ENCODE assay signal across 13 cellular contexts in the genomic region with DNA sequence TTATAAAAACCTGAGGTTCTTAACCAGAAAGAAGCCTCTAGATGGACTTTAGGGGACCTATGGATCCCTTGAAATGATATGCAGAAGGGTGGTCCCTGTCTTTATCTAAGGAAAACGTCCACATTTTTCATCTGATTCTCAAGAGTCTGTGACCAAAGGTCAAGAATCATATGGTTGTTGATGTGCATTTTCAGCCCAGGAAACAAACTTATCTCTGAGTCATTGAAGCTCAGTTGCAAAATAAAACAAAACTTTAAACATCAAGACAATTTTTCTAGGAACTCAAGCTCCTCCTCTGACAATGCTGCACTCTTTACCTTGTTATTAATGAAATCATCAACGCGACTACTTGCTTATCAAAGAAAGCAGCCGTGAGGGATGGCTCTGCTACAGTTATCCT.
"Had no signal": no experiment of that assay in that cellular context is flagged by ENCODE, and none has a peak within 500 bp of the region (broad histone marks: within the 10 kb centered on the region; RNA-seq: fewer than 3 reads in every experiment).

No MANE protein-coding gene starts in this region.

- DNase-seq: activated CD4-positive, alpha-beta T cell treated with anti-CD3 and anti-CD28 coated beads, Interleukin-2, amount 10 ng/mL, durations not matched to agents 7 days and 5 days; activated naive CD4-positive, alpha-beta T cell treated with Interleukin-2 at 50 U/mL for 16 hours; activated T-cell treated with anti-CD3 and anti-CD28 coated beads for 4 hours; heart left ventricle; immature natural killer cell; right lobe of liver; stimulated activated naive CD8-positive, alpha-beta T cell treated with anti-CD3 and anti-CD28 coated beads, Interleukin-15, amount 100 ng/mL, for 72 hours; T-helper 2 cell had no signal

- H3K9me3 Mint-ChIP-seq: activated CD4-positive, alpha-beta T cell treated with anti-CD3 and anti-CD28 coated beads, Interleukin-2, amount 10 ng/mL, durations not matched to agents 7 days and 5 days; activated T-helper 17 cell treated with anti-CD3 and anti-CD28 coated beads, Interleukin-2, amount 50 U/mL, for 72 hours; immature natural killer cell; neural crest cell; stimulated activated naive CD8-positive, alpha-beta T cell treated with anti-CD3 and anti-CD28 coated beads, Interleukin-15, amount 100 ng/mL, for 72 hours; type B pancreatic cell had no signal

- H3K4me3 Mint-ChIP-seq: activated CD4-positive, alpha-beta T cell treated with anti-CD3 and anti-CD28 coated beads, Interleukin-2, amount 10 ng/mL, durations not matched to agents 7 days and 5 days; activated T-helper 17 cell treated with anti-CD3 and anti-CD28 coated beads, Interleukin-2, amount 50 U/mL, for 72 hours; immature natural killer cell; neural crest cell; stimulated activated naive CD8-positive, alpha-beta T cell treated with anti-CD3 and anti-CD28 coated beads, Interleukin-15, amount 100 ng/mL, for 72 hours; type B pancreatic cell had no signal

- H3K4me1 ChIP-seq: ascending aorta, right lobe of liver had no signal

- H3K27me3 Mint-ChIP-seq: activated CD4-positive, alpha-beta T cell treated with anti-CD3 and anti-CD28 coated beads, Interleukin-2, amount 10 ng/mL, durations not matched to agents 7 days and 5 days; activated T-helper 17 cell treated with anti-CD3 and anti-CD28 coated beads, Interleukin-2, amount 50 U/mL, for 72 hours; type B pancreatic cell had no signal

- H3K36me3 ChIP-seq: ascending aorta, cardiac muscle cell, heart left ventricle, right lobe of liver had no signal

- ATAC-seq: activated T-helper 17 cell treated with anti-CD3 and anti-CD28 coated beads, Interleukin-2, amount 50 U/mL, for 72 hours; heart left ventricle; stimulated activated naive CD8-positive, alpha-beta T cell treated with anti-CD3 and anti-CD28 coated beads, Interleukin-15, amount 100 ng/mL, for 72 hours had no signal

- H3K4me3 ChIP-seq: ascending aorta, cardiac muscle cell, heart left ventricle, right lobe of liver had no signal

- H3K27me3 ChIP-seq: ascending aorta, cardiac muscle cell, heart left ventricle, right lobe of liver had no signal

- H3K9me3 ChIP-seq: ascending aorta, heart left ventricle, right lobe of liver had no signal

- H3K27ac Mint-ChIP-seq: activated CD4-positive, alpha-beta T cell treated with anti-CD3 and anti-CD28 coated beads, Interleukin-2, amount 10 ng/mL, durations not matched to agents 7 days and 5 days; activated T-helper 17 cell treated with anti-CD3 and anti-CD28 coated beads, Interleukin-2, amount 50 U/mL, for 72 hours; immature natural killer cell; stimulated activated naive CD8-positive, alpha-beta T cell treated with anti-CD3 and anti-CD28 coated beads, Interleukin-15, amount 100 ng/mL, for 72 hours; type B pancreatic cell had no signal

- H3K27ac ChIP-seq: ascending aorta, cardiac muscle cell, heart left ventricle, right lobe of liver had no signal
